8 cellular contexts compared by ENCODE assay signal in genomic region chr3:172040078-172040975, GRCh38. TPM values are rescaled to one million over a fixed set of nuclear protein-coding genes. Genes with fewer than 3 reads are reported as not detected.
A peak's percentile ranks its signal among the peaks of the same experiment; 100 is the strongest.
DNase-seq lines count a peak whose midpoint lies in the region; ATAC-seq and TF ChIP-seq lines count a peak whose summit lies in the region.

No MANE protein-coding gene starts in this region.

- TF ChIP-seq CTCF in Caco-2 (IDR thresholded peaks at IDR 0.05; ENCODE audit: insufficient read depth in 1 of 2, low read depth in 1 of 2, low read length in 1 of 2, severe bottlenecking in 1 of 2, unreplicated experiment in 1 of 2) (peak in 1 of 2 experiments; percentile 41), body of pancreas (IDR thresholded peaks at IDR 0.05) (peak in 5 of 7 experiments; percentile 5 to 26 (median 19))

- in situ Hi-C loops in KBM-7 (cut with MboI; ENCODE audit: low pct_unique_long_range_greater_than_20kb, low sequenced_read_pairs), result no loop called here

- H3K27me3 ChIP-seq in Caco-2 (replicated peaks; ENCODE audit: control insufficient read depth, insufficient read depth, low read length) (no peaks in the 10 kb centered on the region), body of pancreas (no peaks in the 10 kb centered on the region), rectal smooth muscle tissue (ENCODE audit: control insufficient read depth, insufficient read depth, low read length) (no peaks in the 10 kb centered on the region)

- peak overlapping the region; percentile 87 for H3K9ac ChIP-seq in rectal smooth muscle tissue (ENCODE audit: low read length)

- peak; percentile 38 to 85 (median 61) for TF ChIP-seq POLR2A in body of pancreas (IDR thresholded peaks at IDR 0.05)

- DNase-seq in Caco-2 (peak; percentile 80 to 83), KBM-7 (peak; percentile 40), SW480 (ENCODE audit: low spot score) (peak; percentile 73), body of pancreas (peak; percentile 87 to 89 (median 88)), hippocampal formation (lab: John Stamatoyannopoulos, UW) (peak; percentile 8 to 43), NCI-H187 treated with DMSO at 0.1 percent for 48 hours (lab: John Stamatoyannopoulos, UW) (no peak)

- WGBS in body of pancreas, 2 donors, result 0 to 1% methylated on average over 13 to 60 of the region's 103 CpGs

- no peaks in the 10 kb centered on the region for H3K27me3 Mint-ChIP-seq in Caco-2 (ENCODE audit: insufficient read depth, unreplicated experiment)

- POLR2A ChIA-PET in Caco-2 (lab: Charles Lee), result interaction anchor here (0.6 to 0.7 kb wide), 3 partner anchors 137 to 173 kb away, joined by 5 to 7 read pairs (median 5); no protein-coding TSS in a partner anchor

- H3K4me1 ChIP-seq in Caco-2 (peaks cover 24% of the 10 kb centered on the region; the same call in 1 of the 2 replicates), body of pancreas (peaks cover 38% of the 10 kb centered on the region), rectal smooth muscle tissue (ENCODE audit: control insufficient read depth, insufficient read depth, low read length) (peaks cover 15% of the 10 kb centered on the region)

- peak overlapping the region; percentile 95 for H3K4me3 Mint-ChIP-seq in Caco-2 (ENCODE audit: unreplicated experiment)

- H3K4me3 ChIP-seq in Caco-2 (ENCODE audit: low read depth, low read length) (peak overlapping the region; percentile 74), body of pancreas (peak overlapping the region; percentile 86 to 93), rectal smooth muscle tissue (ENCODE audit: low read length) (peak overlapping the region; percentile 84)

- intact Hi-C loops in Caco-2 (cut with micrococcal nuclease; ENCODE audit: unreplicated experiment), result loop anchor here (2.0 to 5.0 kb wide), 2 partner anchors 26 to 77 kb away; no protein-coding TSS in a partner anchor
- intact Hi-C loops in body of pancreas (cut with DNase I), result no loop called here

- H3K36me3 ChIP-seq in Caco-2 (ENCODE audit: control insufficient read depth, insufficient read depth, low read length), result no peaks in the 10 kb centered on the region
- H3K36me3 ChIP-seq in body of pancreas (replicated peaks in 1 of 2; ENCODE audit: insufficient read depth in 1 of 2, low read depth in 2 of 2), result no peaks in the 10 kb centered on the region
- H3K36me3 ChIP-seq in rectal smooth muscle tissue (ENCODE audit: control insufficient read depth, insufficient read depth, low read length), result no peaks in the 10 kb centered on the region

- peaks cover 17% of the 10 kb centered on the region for H3K36me3 Mint-ChIP-seq in Caco-2 (ENCODE audit: insufficient read depth, unreplicated experiment)

- H3K9me3 ChIP-seq in Caco-2, result no peaks in the 10 kb centered on the region
- H3K9me3 ChIP-seq in body of pancreas, result no peaks in the 10 kb centered on the region

- peak overlapping the region; percentile 96 for H3K27ac Mint-ChIP-seq in Caco-2 (ENCODE audit: unreplicated experiment)

- ATAC-seq in GM21367 (IDR thresholded peaks at IDR 0.05; ENCODE audit: unreplicated experiment) (peak; percentile 22), body of pancreas (peak; percentile 87)

- CTCF ChIA-PET in Caco-2 (lab: Charles Lee), result interaction anchor here (0.6 to 0.7 kb wide), 4 partner anchors 11 to 209 kb away, joined by 3 to 7 read pairs (median 4); no protein-coding TSS in a partner anchor

- H3K4me1 Mint-ChIP-seq in Caco-2 (ENCODE audit: low read depth, unreplicated experiment), result peaks cover 12% of the 10 kb centered on the region

- H3K9me3 Mint-ChIP-seq in Caco-2 (ENCODE audit: unreplicated experiment), result no peaks in the 10 kb centered on the region

- H3K27ac ChIP-seq in body of pancreas (peak overlapping the region; percentile 97 to 100 (median 99)), rectal smooth muscle tissue (ENCODE audit: low read depth, low read length) (peak overlapping the region; percentile 96)

- no TSS peak for BruUV-seq in Caco-2 (replicated peaks; lab: Mats Ljungman, UMichigan)

RNA-seq across cellular contexts. Expression of gene FNDC3B, which starts 0.9 kb away (rescaled TPM):
- total RNA-seq in Caco-2 (2022), result 59.8 and 63.5 TPM in 2 replicates
- 10 to 100 TPM; 64.3 to 86.0 TPM for total RNA-seq in body of pancreas
